Comparison of ENCODE assay signal across 9 cellular contexts in genomic region chr1:3614755-3615742, GRCh38. TPM values are rescaled to one million over a fixed set of nuclear protein-coding genes. Genes with fewer than 3 reads are reported as not detected.
DNase-seq lines count a peak whose midpoint lies in the region; ATAC-seq and TF ChIP-seq lines count a peak whose summit lies in the region.
"Had no signal": no experiment of that assay in that cellular context is flagged by ENCODE, and none has a peak within 500 bp of the region (broad histone marks: within the 10 kb centered on the region; RNA-seq: fewer than 3 reads in every experiment).

No MANE protein-coding gene starts in this region.

- H3K4me1 ChIP-seq in Loucy (ENCODE audit: insufficient read depth, low read length, poor library complexity, severe bottlenecking) (peaks cover 5% of the 10 kb centered on the region), colonic mucosa (peaks cover 8% of the 10 kb centered on the region), parathyroid adenoma (no peaks in the 10 kb centered on the region)

- no peak for ATAC-seq in GM21526 (IDR thresholded peaks at IDR 0.05; ENCODE audit: low FRiP score, unreplicated experiment)
- ATAC-seq in GM18520 (IDR thresholded peaks at IDR 0.05; ENCODE audit: unreplicated experiment), result no peak
- ATAC-seq: pancreas had no signal

- intact Hi-C loops in colonic mucosa (cut with DNase I), result loop anchor here (5.0 kb wide), 1 partner anchor 48 kb away; no protein-coding TSS in a partner anchor

- H3K4me2 ChIP-seq in Loucy (ENCODE audit: low read depth, low read length, poor library complexity, severe bottlenecking) (no peak overlapping the region), parathyroid adenoma (ENCODE audit: low read length) (no peak overlapping the region)

- H3K4me3 ChIP-seq in Loucy (ENCODE audit: low read length, poor library complexity, severe bottlenecking) (no peak overlapping the region), colonic mucosa (no peak overlapping the region), parathyroid adenoma (ENCODE audit: low read depth, low read length) (no peak overlapping the region)
- H3K4me3 ChIP-seq: pancreas had no signal

- H3K9me2 ChIP-seq in Loucy (replicated peaks; ENCODE audit: low read depth, low read length), result no peaks in the 10 kb centered on the region

- H3K36me3 ChIP-seq in Loucy (ENCODE audit: insufficient read depth, low read length) (no peaks in the 10 kb centered on the region), colonic mucosa (no peaks in the 10 kb centered on the region), parathyroid adenoma (ENCODE audit: control insufficient read depth, insufficient read depth, low read length) (no peaks in the 10 kb centered on the region)
- H3K36me3 ChIP-seq: pancreas had no signal

- TF ChIP-seq CTCF in Loucy (conservative IDR thresholded peaks at IDR 0.05; ENCODE audit: low read length), result peak; percentile 83
- TF ChIP-seq CTCF in colonic mucosa (IDR thresholded peaks at IDR 0.05), result peak; percentile 55
- peak; percentile 29 for TF ChIP-seq CTCF in parathyroid adenoma (IDR thresholded peaks at IDR 0.05)

- H4K20me1 ChIP-seq in Loucy (ENCODE audit: insufficient read depth, low read length, poor library complexity, severe bottlenecking), result no peaks in the 10 kb centered on the region

- H3K79me2 ChIP-seq in Loucy (ENCODE audit: insufficient read depth, low read length), result peaks cover 2% of the 10 kb centered on the region; the same call in 1 of the 2 replicates
- no peaks in the 10 kb centered on the region for H3K79me2 ChIP-seq in parathyroid adenoma

- no peak overlapping the region for H3K27ac ChIP-seq in colonic mucosa
- no peak overlapping the region for H3K27ac ChIP-seq in parathyroid adenoma
- H3K27ac ChIP-seq: pancreas had no signal

- H3F3A ChIP-seq in Loucy (ENCODE audit: low read depth), result no peaks in the 10 kb centered on the region

- no peak overlapping the region for H3K9ac ChIP-seq in Loucy (ENCODE audit: low read depth, low read length, poor library complexity, severe bottlenecking)
- H3K9ac ChIP-seq in colonic mucosa (ENCODE audit: low read depth in 2 of 2, low read length in 2 of 2), result no peak overlapping the region
- no peak overlapping the region for H3K9ac ChIP-seq in parathyroid adenoma

- no peaks in the 10 kb centered on the region for H3K27me3 ChIP-seq in Loucy (ENCODE audit: insufficient read depth, low read length, poor library complexity, severe bottlenecking)
- peaks cover 7% of the 10 kb centered on the region for H3K27me3 ChIP-seq in colonic mucosa
- no peaks in the 10 kb centered on the region for H3K27me3 ChIP-seq in parathyroid adenoma (ENCODE audit: control insufficient read depth, insufficient read depth, low read length)
- H3K27me3 ChIP-seq: pancreas had no signal

- peak; percentile 61 for DNase-seq in DMS 273 (lab: John Stamatoyannopoulos, UW; ENCODE audit: unreplicated experiment)
- no peak for DNase-seq in DMS 273 treated with DMSO at 0.1 percent for 48 hours (lab: John Stamatoyannopoulos, UW)
- no peak for DNase-seq in colonic mucosa
- no peak for DNase-seq in activated T-cell treated with anti-CD3 and anti-CD28 coated beads, Interleukin-2, amount 50 U/mL, for 1 hour

- H3K9me3 ChIP-seq in Loucy (ENCODE audit: insufficient read depth, low read depth, low read length) (no peaks in the 10 kb centered on the region), colonic mucosa (no peaks in the 10 kb centered on the region), parathyroid adenoma (ENCODE audit: control insufficient read depth, low read length) (no peaks in the 10 kb centered on the region)
- H3K9me3 ChIP-seq: pancreas had no signal

- H2AFZ ChIP-seq in Loucy (ENCODE audit: low read length), result no peak overlapping the region
- H2AFZ ChIP-seq in parathyroid adenoma, result no peak overlapping the region

RNA-seq across cellular contexts. Expression of gene MEGF6, which starts 3.7 kb away (rescaled TPM):
- total RNA-seq in colonic mucosa, result 1 to 10 TPM; 5.2 to 6.4 TPM

RNA-seq across cellular contexts. Expression of gene TPRG1L, which starts 9.8 kb away (rescaled TPM):
- total RNA-seq in colonic mucosa, result 10 to 100 TPM; 63.0 to 81.5 TPM

RNA-seq across cellular contexts. Expression of gene WRAP73, which starts 34.9 kb away (rescaled TPM):
- 10 to 100 TPM; 19.9 to 24.2 TPM for total RNA-seq in colonic mucosa

RNA-seq across cellular contexts. Expression of gene TP73, which starts 37.3 kb away (rescaled TPM):
- under 1 TPM; 0.29 to 0.42 TPM for total RNA-seq in colonic mucosa

Comparison
In these comparisons a context has a peak if more than half of its experiments do, and no peak if none do; other contexts are left out.
1. CTCF ChIP-seq: peak in every context shown above with its lines; median percentile 83 in Loucy; 55 in colonic mucosa; 29 in parathyroid adenoma.